In genomic region chr2:18104583-18105224, GRCh38 we compare ENCODE assay signal across 26 cellular contexts.
"Had no signal": no experiment of that assay in that cellular context is flagged by ENCODE, and none has a peak within 500 bp of the region (broad histone marks: within the 10 kb centered on the region; RNA-seq: fewer than 3 reads in every experiment).

No MANE protein-coding gene starts in this region.

- H3K9me3 ChIP-seq: adrenal gland, heart left ventricle, neutrophil, psoas muscle, stomach, tibial nerve had no signal

- H3K27me3 ChIP-seq: adrenal gland, heart left ventricle, neutrophil, stomach, tibial nerve had no signal

- DNase-seq: activated CD4-positive, alpha-beta T cell treated with anti-CD3 and anti-CD28 coated beads for 48 hours; activated CD4-positive, alpha-beta T cell treated with anti-CD3 and anti-CD28 coated beads, Interleukin-2, amount 50 U/mL, for 48 hours; activated CD8-positive, alpha-beta memory T cell treated with anti-CD3 and anti-CD28 coated beads, Interleukin-2, amount 50 U/mL, for 4 hours; activated effector memory CD4-positive, alpha-beta T cell treated with anti-CD3 and anti-CD28 coated beads, Interleukin-2, amount 50 U/mL, for 16 hours; activated naive CD4-positive, alpha-beta T cell treated with anti-CD3 and anti-CD28 coated beads for 36 hours; activated naive CD8-positive, alpha-beta T cell treated with anti-CD3 and anti-CD28 coated beads for 36 hours; activated T-cell treated with anti-CD3 and anti-CD28 coated beads, Interleukin-2, amount 50 U/mL, for 1 hour; adrenal gland; aorta; caudate nucleus; cortex of kidney; effector memory CD8-positive, alpha-beta T cell; foreskin fibroblast; heart left ventricle; naive B cell; nephron progenitor cell; psoas muscle; stimulated activated CD4-positive, alpha-beta T cell treated with anti-CD3 and anti-CD28 coated beads, Interleukin-15, amount 100 ng/mL, for 24 hours; stimulated activated CD4-positive, alpha-beta T cell treated with anti-CD3 and anti-CD28 coated beads, Interleukin-2, amount 100 ng/mL, for 24 hours; stimulated activated naive B cell treated with anti-CD40 and anti-IgM and Interleukin-4, amounts not matched to agents 10 μg/mL and 1 μg/mL and 100 μg/mL, for 72 hours; stomach; T-helper 17 cell; T1000; WERI-Rb-1 had no signal

- H3K36me3 ChIP-seq: adrenal gland, heart left ventricle, neutrophil, stomach, tibial nerve, WERI-Rb-1 had no signal

- H3K4me1 ChIP-seq: heart left ventricle had no signal

- H3K4me3 ChIP-seq: adrenal gland, heart left ventricle, psoas muscle, stomach, tibial nerve had no signal

- H3K27ac ChIP-seq: adrenal gland, heart left ventricle, neutrophil, psoas muscle, WERI-Rb-1 had no signal
